In genomic region chr1:234776256-234776874, GRCh38 we compare ENCODE assay signal across 1 cellular context.
TF ChIP-seq lines count a peak whose summit lies in the region.

No MANE protein-coding gene starts in this region.

TF ChIP-seq in IMR-90, 13 proteins besides CTCF, POLR2A, EP300 and RAD21:
- TF ChIP-seq MAFK (IDR thresholded peaks at IDR 0.05; ENCODE audit: low read depth, low read length) (no peak), NFE2L2 (IDR thresholded peaks at IDR 0.05; ENCODE audit: low read depth, low read length) (no peak), SMC3 (IDR thresholded peaks at IDR 0.05; ENCODE audit: low read depth, low read length) (no peak), RCOR1 (IDR thresholded peaks at IDR 0.05; ENCODE audit: insufficient replicate concordance, low read length) (no peak), BHLHE40 (IDR thresholded peaks at IDR 0.05; ENCODE audit: low read depth, low read length) (no peak), MAZ (IDR thresholded peaks at IDR 0.05; ENCODE audit: borderline replicate concordance, low read depth, low read length) (no peak), RFX5 (IDR thresholded peaks at IDR 0.05; ENCODE audit: low read depth, low read length) (no peak), USF2 (IDR thresholded peaks at IDR 0.05; ENCODE audit: low read depth, low read length) (no peak), MXI1 (IDR thresholded peaks at IDR 0.05; ENCODE audit: borderline replicate concordance, low read depth, low read length) (no peak), ELK1 (IDR thresholded peaks at IDR 0.05; ENCODE audit: borderline replicate concordance, low read depth, low read length) (no peak), CHD1 (IDR thresholded peaks at IDR 0.05; ENCODE audit: low read depth, low read length) (no peak), CEBPB (IDR thresholded peaks at IDR 0.05; ENCODE audit: low read depth, low read length) (no peak), FOS (IDR thresholded peaks at IDR 0.05; ENCODE audit: low read depth, low read length) (no peak)
